Comparison of ENCODE assay signal across 3 cellular contexts in the genomic region with DNA sequence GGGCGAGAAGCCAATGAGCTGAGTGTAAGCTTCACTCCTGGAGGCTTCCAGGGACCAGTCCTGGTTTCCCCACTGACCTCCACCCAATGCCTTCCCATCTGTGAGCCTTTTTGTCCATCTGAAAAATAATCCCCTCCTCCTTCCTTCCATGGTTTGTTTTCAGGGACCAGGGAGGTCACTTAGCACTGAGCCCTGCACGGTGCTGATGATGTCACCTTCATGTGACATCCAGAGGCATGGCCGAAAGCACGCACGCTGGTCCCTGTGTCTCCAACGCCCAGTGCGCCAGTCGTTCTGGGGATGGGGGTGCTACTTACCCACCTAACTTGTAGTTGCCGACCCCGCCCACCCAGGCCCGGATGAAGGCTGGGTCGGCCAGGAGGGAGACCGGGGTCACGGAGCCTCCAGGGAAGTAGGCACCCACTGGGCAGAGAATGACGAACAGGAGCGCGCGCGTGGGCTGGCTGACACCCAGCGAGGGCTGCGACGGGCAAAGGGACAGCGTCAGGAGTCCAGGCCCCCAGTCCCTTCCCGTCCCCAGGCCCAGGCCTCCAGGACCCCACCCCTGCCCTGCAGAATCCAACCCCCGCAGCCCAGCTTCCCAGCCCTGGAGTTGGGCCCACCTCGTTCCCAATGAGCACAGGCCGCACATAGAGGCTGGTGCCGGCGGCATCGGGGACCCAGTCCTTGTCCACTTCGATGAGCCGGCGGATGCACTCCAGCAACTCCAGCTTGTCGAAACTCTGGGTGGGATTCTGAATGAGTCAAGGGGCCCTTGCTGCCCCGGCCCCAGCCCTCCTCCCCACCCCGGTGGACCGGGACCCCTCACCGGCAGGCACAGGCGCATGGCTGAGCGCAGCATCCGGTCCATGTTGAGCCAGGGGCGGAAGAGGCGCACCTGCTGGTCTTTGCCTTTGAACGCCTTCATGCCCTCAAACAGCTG.
TF ChIP-seq lines count a peak whose summit lies in the region.

No MANE protein-coding gene starts in this region.

TF ChIP-seq in HCT116, 20 proteins besides CTCF, POLR2A, EP300 and RAD21:
- no peak for TF ChIP-seq ZNF274 (IDR thresholded peaks at IDR 0.05; ENCODE audit: low read depth, low read length)
- TF ChIP-seq CBX3 (IDR thresholded peaks at IDR 0.05; ENCODE audit: low read depth) = no peak

TF ChIP-seq in WTC11, 78 proteins besides CTCF, POLR2A, EP300 and RAD21 (continues in another document):
- TF ChIP-seq, protein P1, sequence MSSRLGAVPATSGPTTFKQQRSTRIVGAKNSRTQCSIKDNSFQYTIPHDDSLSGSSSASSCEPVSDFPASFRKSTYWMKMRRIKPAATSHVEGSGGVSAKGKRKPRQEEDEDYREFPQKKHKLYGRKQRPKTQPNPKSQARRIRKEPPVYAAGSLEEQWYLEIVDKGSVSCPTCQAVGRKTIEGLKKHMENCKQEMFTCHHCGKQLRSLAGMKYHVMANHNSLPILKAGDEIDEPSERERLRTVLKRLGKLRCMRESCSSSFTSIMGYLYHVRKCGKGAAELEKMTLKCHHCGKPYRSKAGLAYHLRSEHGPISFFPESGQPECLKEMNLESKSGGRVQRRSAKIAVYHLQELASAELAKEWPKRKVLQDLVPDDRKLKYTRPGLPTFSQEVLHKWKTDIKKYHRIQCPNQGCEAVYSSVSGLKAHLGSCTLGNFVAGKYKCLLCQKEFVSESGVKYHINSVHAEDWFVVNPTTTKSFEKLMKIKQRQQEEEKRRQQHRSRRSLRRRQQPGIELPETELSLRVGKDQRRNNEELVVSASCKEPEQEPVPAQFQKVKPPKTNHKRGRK (CRISPR knock-in tag; IDR thresholded peaks at IDR 0.05; ENCODE audit: borderline replicate concordance) = no peak
- TF ChIP-seq GABPB1 (CRISPR knock-in tag; IDR thresholded peaks at IDR 0.05) (no peak), TEAD1 (CRISPR knock-in tag; IDR thresholded peaks at IDR 0.05) (no peak), EMX1 (CRISPR knock-in tag; IDR thresholded peaks at IDR 0.05) (no peak), ZNF263 (CRISPR knock-in tag; IDR thresholded peaks at IDR 0.05; ENCODE audit: low read depth) (no peak)
- TF ChIP-seq, protein P2, sequence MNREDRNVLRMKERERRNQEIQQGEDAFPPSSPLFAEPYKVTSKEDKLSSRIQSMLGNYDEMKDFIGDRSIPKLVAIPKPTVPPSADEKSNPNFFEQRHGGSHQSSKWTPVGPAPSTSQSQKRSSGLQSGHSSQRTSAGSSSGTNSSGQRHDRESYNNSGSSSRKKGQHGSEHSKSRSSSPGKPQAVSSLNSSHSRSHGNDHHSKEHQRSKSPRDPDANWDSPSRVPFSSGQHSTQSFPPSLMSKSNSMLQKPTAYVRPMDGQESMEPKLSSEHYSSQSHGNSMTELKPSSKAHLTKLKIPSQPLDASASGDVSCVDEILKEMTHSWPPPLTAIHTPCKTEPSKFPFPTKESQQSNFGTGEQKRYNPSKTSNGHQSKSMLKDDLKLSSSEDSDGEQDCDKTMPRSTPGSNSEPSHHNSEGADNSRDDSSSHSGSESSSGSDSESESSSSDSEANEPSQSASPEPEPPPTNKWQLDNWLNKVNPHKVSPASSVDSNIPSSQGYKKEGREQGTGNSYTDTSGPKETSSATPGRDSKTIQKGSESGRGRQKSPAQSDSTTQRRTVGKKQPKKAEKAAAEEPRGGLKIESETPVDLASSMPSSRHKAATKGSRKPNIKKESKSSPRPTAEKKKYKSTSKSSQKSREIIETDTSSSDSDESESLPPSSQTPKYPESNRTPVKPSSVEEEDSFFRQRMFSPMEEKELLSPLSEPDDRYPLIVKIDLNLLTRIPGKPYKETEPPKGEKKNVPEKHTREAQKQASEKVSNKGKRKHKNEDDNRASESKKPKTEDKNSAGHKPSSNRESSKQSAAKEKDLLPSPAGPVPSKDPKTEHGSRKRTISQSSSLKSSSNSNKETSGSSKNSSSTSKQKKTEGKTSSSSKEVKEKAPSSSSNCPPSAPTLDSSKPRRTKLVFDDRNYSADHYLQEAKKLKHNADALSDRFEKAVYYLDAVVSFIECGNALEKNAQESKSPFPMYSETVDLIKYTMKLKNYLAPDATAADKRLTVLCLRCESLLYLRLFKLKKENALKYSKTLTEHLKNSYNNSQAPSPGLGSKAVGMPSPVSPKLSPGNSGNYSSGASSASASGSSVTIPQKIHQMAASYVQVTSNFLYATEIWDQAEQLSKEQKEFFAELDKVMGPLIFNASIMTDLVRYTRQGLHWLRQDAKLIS (CRISPR knock-in tag; IDR thresholded peaks at IDR 0.05; ENCODE audit: borderline replicate concordance) = no peak
- TF ChIP-seq, protein P3, sequence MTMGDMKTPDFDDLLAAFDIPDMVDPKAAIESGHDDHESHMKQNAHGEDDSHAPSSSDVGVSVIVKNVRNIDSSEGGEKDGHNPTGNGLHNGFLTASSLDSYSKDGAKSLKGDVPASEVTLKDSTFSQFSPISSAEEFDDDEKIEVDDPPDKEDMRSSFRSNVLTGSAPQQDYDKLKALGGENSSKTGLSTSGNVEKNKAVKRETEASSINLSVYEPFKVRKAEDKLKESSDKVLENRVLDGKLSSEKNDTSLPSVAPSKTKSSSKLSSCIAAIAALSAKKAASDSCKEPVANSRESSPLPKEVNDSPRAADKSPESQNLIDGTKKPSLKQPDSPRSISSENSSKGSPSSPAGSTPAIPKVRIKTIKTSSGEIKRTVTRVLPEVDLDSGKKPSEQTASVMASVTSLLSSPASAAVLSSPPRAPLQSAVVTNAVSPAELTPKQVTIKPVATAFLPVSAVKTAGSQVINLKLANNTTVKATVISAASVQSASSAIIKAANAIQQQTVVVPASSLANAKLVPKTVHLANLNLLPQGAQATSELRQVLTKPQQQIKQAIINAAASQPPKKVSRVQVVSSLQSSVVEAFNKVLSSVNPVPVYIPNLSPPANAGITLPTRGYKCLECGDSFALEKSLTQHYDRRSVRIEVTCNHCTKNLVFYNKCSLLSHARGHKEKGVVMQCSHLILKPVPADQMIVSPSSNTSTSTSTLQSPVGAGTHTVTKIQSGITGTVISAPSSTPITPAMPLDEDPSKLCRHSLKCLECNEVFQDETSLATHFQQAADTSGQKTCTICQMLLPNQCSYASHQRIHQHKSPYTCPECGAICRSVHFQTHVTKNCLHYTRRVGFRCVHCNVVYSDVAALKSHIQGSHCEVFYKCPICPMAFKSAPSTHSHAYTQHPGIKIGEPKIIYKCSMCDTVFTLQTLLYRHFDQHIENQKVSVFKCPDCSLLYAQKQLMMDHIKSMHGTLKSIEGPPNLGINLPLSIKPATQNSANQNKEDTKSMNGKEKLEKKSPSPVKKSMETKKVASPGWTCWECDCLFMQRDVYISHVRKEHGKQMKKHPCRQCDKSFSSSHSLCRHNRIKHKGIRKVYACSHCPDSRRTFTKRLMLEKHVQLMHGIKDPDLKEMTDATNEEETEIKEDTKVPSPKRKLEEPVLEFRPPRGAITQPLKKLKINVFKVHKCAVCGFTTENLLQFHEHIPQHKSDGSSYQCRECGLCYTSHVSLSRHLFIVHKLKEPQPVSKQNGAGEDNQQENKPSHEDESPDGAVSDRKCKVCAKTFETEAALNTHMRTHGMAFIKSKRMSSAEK (CRISPR knock-in tag; IDR thresholded peaks at IDR 0.05; ENCODE audit: borderline replicate concordance) = no peak
- TF ChIP-seq, protein P4, sequence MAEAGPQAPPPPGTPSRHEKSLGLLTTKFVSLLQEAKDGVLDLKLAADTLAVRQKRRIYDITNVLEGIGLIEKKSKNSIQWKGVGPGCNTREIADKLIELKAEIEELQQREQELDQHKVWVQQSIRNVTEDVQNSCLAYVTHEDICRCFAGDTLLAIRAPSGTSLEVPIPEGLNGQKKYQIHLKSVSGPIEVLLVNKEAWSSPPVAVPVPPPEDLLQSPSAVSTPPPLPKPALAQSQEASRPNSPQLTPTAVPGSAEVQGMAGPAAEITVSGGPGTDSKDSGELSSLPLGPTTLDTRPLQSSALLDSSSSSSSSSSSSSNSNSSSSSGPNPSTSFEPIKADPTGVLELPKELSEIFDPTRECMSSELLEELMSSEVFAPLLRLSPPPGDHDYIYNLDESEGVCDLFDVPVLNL (CRISPR knock-in tag; IDR thresholded peaks at IDR 0.05; ENCODE audit: borderline replicate concordance, low read depth) = no peak

TF ChIP-seq in H1, 55 proteins besides CTCF, POLR2A, EP300 and RAD21:
- TF ChIP-seq MAFK (IDR thresholded peaks at IDR 0.05; ENCODE audit: low read depth, low read length) (no peak), GTF2F1 (IDR thresholded peaks at IDR 0.05; ENCODE audit: borderline replicate concordance, low read depth, low read length) (no peak), ASH2L (IDR thresholded peaks at IDR 0.05; ENCODE audit: low read length) (no peak), YY1 (IDR thresholded peaks at IDR 0.05; ENCODE audit: low read depth, low read length) (no peak), ZNF274 (IDR thresholded peaks at IDR 0.05; ENCODE audit: borderline replicate concordance, extremely low read depth, low read length) (no peak)
- TF ChIP-seq, protein P5, sequence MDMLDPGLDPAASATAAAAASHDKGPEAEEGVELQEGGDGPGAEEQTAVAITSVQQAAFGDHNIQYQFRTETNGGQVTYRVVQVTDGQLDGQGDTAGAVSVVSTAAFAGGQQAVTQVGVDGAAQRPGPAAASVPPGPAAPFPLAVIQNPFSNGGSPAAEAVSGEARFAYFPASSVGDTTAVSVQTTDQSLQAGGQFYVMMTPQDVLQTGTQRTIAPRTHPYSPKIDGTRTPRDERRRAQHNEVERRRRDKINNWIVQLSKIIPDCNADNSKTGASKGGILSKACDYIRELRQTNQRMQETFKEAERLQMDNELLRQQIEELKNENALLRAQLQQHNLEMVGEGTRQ (IDR thresholded peaks at IDR 0.05; ENCODE audit: low read length) = no peak
